Comparison of ENCODE assay signal across 13 cellular contexts in genomic region chr5:39422036-39422606, GRCh38. TPM values are rescaled to one million over a fixed set of nuclear protein-coding genes. Genes with fewer than 3 reads are reported as not detected.
DNase-seq lines count a peak whose midpoint lies in the region; ATAC-seq, FAIRE-seq and TF ChIP-seq lines count a peak whose summit lies in the region.
"Had no signal": no experiment of that assay in that cellular context is flagged by ENCODE, and none has a peak within 500 bp of the region (broad histone marks: within the 10 kb centered on the region; RNA-seq: fewer than 3 reads in every experiment).

No MANE protein-coding gene starts in this region.

- H3K36me3 ChIP-seq in colonic mucosa, result no peaks in the 10 kb centered on the region
- peaks cover 0 to 2% of the 10 kb centered on the region in 2 donors for H3K36me3 ChIP-seq in lung (ENCODE audit: control insufficient read depth in 2 of 2, insufficient read depth in 2 of 2, low read length in 2 of 2)
- no peaks in the 10 kb centered on the region for H3K36me3 ChIP-seq in testis (ENCODE audit: low read depth, missing control alignments)

- H3K4me1 ChIP-seq in colonic mucosa (no peaks in the 10 kb centered on the region), lung (ENCODE audit: control insufficient read depth in 2 of 2, insufficient read depth in 2 of 2, low read length in 2 of 2) (peaks cover 0 to 4% of the 10 kb centered on the region in 2 donors), testis (peaks cover 31% of the 10 kb centered on the region)

- H3K9ac ChIP-seq in colonic mucosa (ENCODE audit: low read depth in 2 of 2, low read length in 2 of 2), result peak overlapping the region in 1 of 2 donors; percentile 56

- H3K27me3 Mint-ChIP-seq in activated T-cell treated with anti-CD3 and anti-CD28 coated beads, Interleukin-2, amount 50 U/mL, for 4 hours (ENCODE audit: low read depth), result peaks cover 28% of the 10 kb centered on the region

- H3K4me3 Mint-ChIP-seq in activated T-cell treated with anti-CD3 and anti-CD28 coated beads, Interleukin-2, amount 50 U/mL, for 4 hours, result no peak overlapping the region
- H3K4me3 Mint-ChIP-seq: activated naive CD4-positive, alpha-beta T cell treated with anti-CD3 and anti-CD28 coated beads for 36 hours had no signal

- no peaks in the 10 kb centered on the region for H3K27me3 ChIP-seq in colonic mucosa
- H3K27me3 ChIP-seq in lung (ENCODE audit: control insufficient read depth, insufficient read depth), result no peaks in the 10 kb centered on the region
- no peaks in the 10 kb centered on the region for H3K27me3 ChIP-seq in testis

- 61 to 78% methylated on average over 3 of the region's 3 CpGs for WGBS in lung, 2 donors
- 56 to 59% methylated on average over 3 of the region's 3 CpGs for WGBS in testis, 2 donors

- FAIRE-seq in GM19239 (lab: Jason Lieb, UNC), result no peak

- H3K9me3 Mint-ChIP-seq in activated T-cell treated with anti-CD3 and anti-CD28 coated beads, Interleukin-2, amount 50 U/mL, for 4 hours, result no peaks in the 10 kb centered on the region
- H3K9me3 Mint-ChIP-seq: activated naive CD4-positive, alpha-beta T cell treated with anti-CD3 and anti-CD28 coated beads for 36 hours had no signal

- H3K4me3 ChIP-seq in colonic mucosa (peak overlapping the region; percentile 12), lung (no peak overlapping the region), testis (no peak overlapping the region)

- H3K9me3 ChIP-seq in colonic mucosa, result no peaks in the 10 kb centered on the region
- H3K9me3 ChIP-seq in lung (ENCODE audit: control insufficient read depth in 2 of 2, insufficient read depth in 1 of 2, low read length in 1 of 2), result no peaks in the 10 kb centered on the region
- no peaks in the 10 kb centered on the region for H3K9me3 ChIP-seq in testis

- H3K27ac ChIP-seq in colonic mucosa, result peak overlapping the region; percentile 54
- peak overlapping the region; percentile 36 to 87 for H3K27ac ChIP-seq in lung (ENCODE audit: low read depth in 1 of 2, low read length in 1 of 2)
- peak overlapping the region; percentile 15 to 82 for H3K27ac ChIP-seq in testis

- H3K36me3 Mint-ChIP-seq in activated T-cell treated with anti-CD3 and anti-CD28 coated beads, Interleukin-2, amount 50 U/mL, for 4 hours (ENCODE audit: insufficient read depth), result no peaks in the 10 kb centered on the region

- H3K4me1 Mint-ChIP-seq in activated T-cell treated with anti-CD3 and anti-CD28 coated beads, Interleukin-2, amount 50 U/mL, for 4 hours (ENCODE audit: low read depth), result peaks cover 4% of the 10 kb centered on the region

- ATAC-seq in lung (ENCODE audit: insufficient read depth, low FRiP score) (no peak), HG02870 (IDR thresholded peaks at IDR 0.05; ENCODE audit: unreplicated experiment) (no peak), HG02763 (IDR thresholded peaks at IDR 0.05; ENCODE audit: unreplicated experiment) (no peak)
- no peak for ATAC-seq in activated T-cell treated with anti-CD3 and anti-CD28 coated beads, Interleukin-2, amount 50 U/mL, for 4 hours
- ATAC-seq: left lobe of liver had no signal

- TF ChIP-seq CTCF in colonic mucosa (IDR thresholded peaks at IDR 0.05) (no peak), lung (IDR thresholded peaks at IDR 0.05; ENCODE audit: control extremely low read depth, extremely low read depth) (no peak), testis (IDR thresholded peaks at IDR 0.05) (no peak)

- TF ChIP-seq POLR2A in testis (IDR thresholded peaks at IDR 0.05), result no peak

- intact Hi-C loops in colonic mucosa (cut with DNase I) (no loop called here), testis (cut with DNase I; ENCODE audit: low total_unique reads) (no loop called here)

- DNase-seq in M059J (ENCODE audit: low read depth) (peak; percentile 56), colonic mucosa (no peak), lung (ENCODE audit: low spot score) (no peak), testis (no peak), GM19239 (ENCODE audit: insufficient read length, low spot score) (no peak)
- no peak for DNase-seq in activated T-cell treated with anti-CD3 and anti-CD28 coated beads, Interleukin-2, amount 50 U/mL, for 4 hours
- DNase-seq: activated naive CD4-positive, alpha-beta T cell treated with anti-CD3 and anti-CD28 coated beads for 36 hours; NCI-H446; SIG-M5 had no signal

RNA-seq across cellular contexts. Expression of gene DAB2, which starts 2.7 kb away (rescaled TPM):
- 31.7 and 45.9 TPM in 2 replicates for total RNA-seq in M059J (2014; rRNA removed; shearing (Covaris generic))
- total RNA-seq in colonic mucosa (10 to 100 TPM; 43.7 to 46.4 TPM), lung (100 to 1,000 TPM; 100 to 112 TPM), testis (10 to 100 TPM; 12.9 to 56.2 TPM)
- polyA plus RNA-seq in lung (10 to 100 TPM; 29.6 to 39.2 TPM), testis (ENCODE audit: insufficient read depth, low read depth, low replicate concordance) (29.7 TPM)
- under 1 TPM; 0.32 to 0.61 (median 0.52) TPM for total RNA-seq in activated T-cell treated with anti-CD3 and anti-CD28 coated beads, Interleukin-2, amount 50 U/mL, for 4 hours
- total RNA-seq: activated naive CD4-positive, alpha-beta T cell treated with anti-CD3 and anti-CD28 coated beads for 36 hours had no signal

RNA-seq across cellular contexts. Expression of gene C9, which starts 57.8 kb away (rescaled TPM):
- total RNA-seq in M059J (2014; rRNA removed; shearing (Covaris generic)), result not detected in 2 replicates
- total RNA-seq in colonic mucosa (under 1 TPM in 1 of 2 donors, not detected in 1; 0.57 TPM), lung (under 1 TPM in 1 of 2 donors, not detected in 1; 0.43 TPM), testis (under 1 TPM; 0.16 to 0.74 TPM)
- polyA plus RNA-seq in lung (under 1 TPM in 1 of 2 donors, not detected in 1; 0.14 TPM), testis (ENCODE audit: insufficient read depth, low read depth, low replicate concordance) (0.95 TPM)
- total RNA-seq in activated T-cell treated with anti-CD3 and anti-CD28 coated beads, Interleukin-2, amount 50 U/mL, for 4 hours, result under 1 TPM; 0.11 to 0.53 (median 0.24) TPM
- total RNA-seq: activated naive CD4-positive, alpha-beta T cell treated with anti-CD3 and anti-CD28 coated beads for 36 hours; LHCN-M2 had no signal

Comparison
In these comparisons a context has a peak if more than half of its experiments do, and no peak if none do; other contexts are left out.
1. RNA of gene DAB2, which starts 2.7 kb away (total RNA-seq): 100 to 112 TPM in lung, 12.9 to 56.2 TPM in testis, 43.7 to 46.4 TPM in colonic mucosa and 31.7 to 45.9 TPM in M059J; 0.32 to 0.61 TPM in activated T-cell treated with anti-CD3 and anti-CD28 coated beads, Interleukin-2, amount 50 U/mL, for 4 hours; every median in the first group is over 4 times any median in the second.
2. Peak in every context shown above with its lines, with median percentiles within 50 percentile points of each other: H3K27ac ChIP-seq.